In the genomic region with DNA sequence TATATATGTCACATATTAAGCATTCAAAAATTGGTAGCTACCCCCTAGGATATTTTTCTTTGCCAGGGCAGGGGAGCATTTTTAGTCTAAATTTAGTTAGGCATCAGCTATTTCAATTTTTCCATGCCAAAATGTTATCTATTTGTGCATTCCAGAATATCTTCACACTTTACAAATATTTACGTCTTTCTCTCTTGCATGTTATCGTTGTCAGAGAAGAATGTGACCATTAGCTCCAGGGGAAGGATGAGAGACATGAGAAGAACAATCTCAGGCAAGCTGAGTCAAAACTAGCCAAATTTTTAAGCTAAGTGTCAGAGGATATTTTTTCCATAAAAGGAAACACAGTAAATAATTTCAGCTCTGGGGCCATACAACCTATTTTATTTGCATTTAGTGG, we compare ENCODE assay signal across 24 cellular contexts.
A peak's percentile ranks its signal among the peaks of the same experiment; 100 is the strongest.
DNase-seq lines count a peak whose midpoint lies in the region; ATAC-seq and TF ChIP-seq lines count a peak whose summit lies in the region.
"Had no signal": no experiment of that assay in that cellular context is flagged by ENCODE, and none has a peak within 500 bp of the region (broad histone marks: within the 10 kb centered on the region; RNA-seq: fewer than 3 reads in every experiment).

No MANE protein-coding gene starts in this region.

- no peak for TF ChIP-seq POLR2A in adrenal gland (IDR thresholded peaks at IDR 0.05)

- H3K36me3 Mint-ChIP-seq in chondrocyte (ENCODE audit: low read depth) (peaks cover 9% of the 10 kb centered on the region), mesothelial cell of epicardium (peaks cover 5% of the 10 kb centered on the region), endodermal cell (ENCODE audit: low read depth) (no peaks in the 10 kb centered on the region)
- H3K36me3 Mint-ChIP-seq: activated naive CD8-positive, alpha-beta T cell treated with anti-CD3 and anti-CD28 coated beads for 36 hours; CD4-positive, CD25-positive, alpha-beta regulatory T cell had no signal

- H3K9ac ChIP-seq in endodermal cell (ENCODE audit: extremely low read depth, low read length, poor library complexity, severe bottlenecking): no peak overlapping the region

- H3K9me3 Mint-ChIP-seq in chondrocyte (ENCODE audit: low read depth): peaks cover 25% of the 10 kb centered on the region
- peaks cover 15% of the 10 kb centered on the region for H3K9me3 Mint-ChIP-seq in mesothelial cell of epicardium
- H3K9me3 Mint-ChIP-seq in endodermal cell: peaks cover 14% of the 10 kb centered on the region

- H3K4me1 ChIP-seq in adrenal gland (replicated peaks in 1 of 2) (no peaks in the 10 kb centered on the region), endodermal cell (ENCODE audit: control insufficient read depth, insufficient read depth, low read length) (no peaks in the 10 kb centered on the region)
- H3K4me1 ChIP-seq: thyroid gland had no signal

- H3K9me3 ChIP-seq in adrenal gland (replicated peaks in 1 of 3) (no peaks in the 10 kb centered on the region), endodermal cell (ENCODE audit: control insufficient read depth, low read length) (no peaks in the 10 kb centered on the region)
- H3K9me3 ChIP-seq: mucosa of descending colon, thyroid gland had no signal

- TF ChIP-seq CTCF in chondrocyte (IDR thresholded peaks at IDR 0.05) (no peak), mesothelial cell of epicardium (IDR thresholded peaks at IDR 0.05; ENCODE audit: unreplicated experiment) (no peak), adrenal gland (IDR thresholded peaks at IDR 0.05) (no peak), endodermal cell (conservative IDR thresholded peaks at IDR 0.05) (no peak)

- H3K27ac Mint-ChIP-seq in chondrocyte (ENCODE audit: unreplicated experiment) (peak overlapping the region; percentile 3), mesothelial cell of epicardium (peak overlapping the region; percentile 4), endodermal cell (no peak overlapping the region)
- H3K27ac Mint-ChIP-seq: activated naive CD8-positive, alpha-beta T cell treated with anti-CD3 and anti-CD28 coated beads for 36 hours; CD4-positive, CD25-positive, alpha-beta regulatory T cell; progenitor cell of endocrine pancreas had no signal

- H3K4me3 ChIP-seq in adrenal gland (no peak overlapping the region), endodermal cell (ENCODE audit: low read length) (no peak overlapping the region)
- H3K4me3 ChIP-seq: mucosa of descending colon, thyroid gland had no signal

- peaks cover 39% of the 10 kb centered on the region for H3K4me1 Mint-ChIP-seq in chondrocyte (ENCODE audit: low read depth)
- H3K4me1 Mint-ChIP-seq in mesothelial cell of epicardium: peaks cover 29% of the 10 kb centered on the region
- peaks cover 6% of the 10 kb centered on the region for H3K4me1 Mint-ChIP-seq in endodermal cell
- H3K4me1 Mint-ChIP-seq: activated naive CD8-positive, alpha-beta T cell treated with anti-CD3 and anti-CD28 coated beads for 36 hours; CD4-positive, CD25-positive, alpha-beta regulatory T cell had no signal

- no peaks in the 10 kb centered on the region for H3K36me3 ChIP-seq in adrenal gland (replicated peaks in 1 of 2)
- H3K36me3 ChIP-seq in endodermal cell (ENCODE audit: control insufficient read depth, insufficient read depth, low read length): no peaks in the 10 kb centered on the region
- H3K36me3 ChIP-seq: thyroid gland had no signal

- DNase-seq in EL (peak; percentile 85), RPMI7951 (ENCODE audit: low read depth) (peak; percentile 82), chondrocyte (ENCODE audit: low spot score) (no peak), mesothelial cell of epicardium (ENCODE audit: low spot score in 2 of 2, unreplicated experiment in 2 of 2) (no peak), adrenal gland (no peak), left colon (no peak), endodermal cell (no peak)
- DNase-seq: activated CD4-positive, alpha-beta T cell treated with anti-CD3 and anti-CD28 coated beads for 1 hour; activated CD8-positive, alpha-beta memory T cell treated with anti-CD3 and anti-CD28 coated beads for 24 hours; activated naive CD8-positive, alpha-beta T cell treated with anti-CD3 and anti-CD28 coated beads for 36 hours; activated T-cell treated with anti-CD3 and anti-CD28 coated beads, Interleukin-2, amount 50 U/mL, for 48 hours; CD4-positive, CD25-positive, alpha-beta regulatory T cell; DMS53; mucosa of descending colon; NCI-H1105; NCI-H2081 treated with DMSO at 0.1 percent for 48 hours; NCI-H510A treated with DMSO at 0.1 percent for 48 hours; small intestine; stimulated activated CD4-positive, alpha-beta T cell treated with anti-CD3 and anti-CD28 coated beads, Interleukin-2, amount 100 ng/mL, for 48 hours; stimulated activated naive CD8-positive, alpha-beta T cell treated with anti-CD3 and anti-CD28 coated beads, Interleukin-15, Interleukin-2, amounts not matched to agents 100 U/mL and 50 U/mL, for 24 hours; thyroid gland had no signal

- H3K27ac ChIP-seq in adrenal gland: no peak overlapping the region
- no peak overlapping the region for H3K27ac ChIP-seq in endodermal cell (ENCODE audit: low read depth, low read length)
- H3K27ac ChIP-seq: thyroid gland had no signal

- H3K27me3 Mint-ChIP-seq in chondrocyte (ENCODE audit: low read depth) (no peaks in the 10 kb centered on the region), mesothelial cell of epicardium (ENCODE audit: low read depth) (no peaks in the 10 kb centered on the region), endodermal cell (ENCODE audit: insufficient read depth) (no peaks in the 10 kb centered on the region)
- H3K27me3 Mint-ChIP-seq: activated naive CD8-positive, alpha-beta T cell treated with anti-CD3 and anti-CD28 coated beads for 36 hours; CD4-positive, CD25-positive, alpha-beta regulatory T cell; progenitor cell of endocrine pancreas had no signal

- H3K4me3 Mint-ChIP-seq in chondrocyte (ENCODE audit: unreplicated experiment) (no peak overlapping the region), mesothelial cell of epicardium (no peak overlapping the region), endodermal cell (no peak overlapping the region)
- H3K4me3 Mint-ChIP-seq: activated naive CD8-positive, alpha-beta T cell treated with anti-CD3 and anti-CD28 coated beads for 36 hours; CD4-positive, CD25-positive, alpha-beta regulatory T cell had no signal

- 49 to 73% (median 67%) methylated on average over 2 of the region's 2 CpGs for WGBS in adrenal gland, 4 donors
- 91% methylated on average over 2 of the region's 2 CpGs; no CpG with 5 or more reads in 1 of the 2 experiments for WGBS in endodermal cell (ENCODE audit: insufficient coverage in 1 of 2, insufficient read length in 1 of 2), 2 experiments

- intact Hi-C loops in adrenal gland (cut with DNase I): no loop called here
- intact Hi-C loops in left colon (cut with DNase I, micrococcal nuclease): no loop called here

- ATAC-seq in HG03108 (IDR thresholded peaks at IDR 0.05; ENCODE audit: unreplicated experiment) (no peak), left colon (no peak)
- ATAC-seq: left lobe of liver; mucosa of descending colon; stimulated activated naive CD8-positive, alpha-beta T cell treated with anti-CD3 and anti-CD28 coated beads, Interleukin-15, Interleukin-2, amounts not matched to agents 100 U/mL and 50 U/mL, for 24 hours had no signal

- H3K27me3 ChIP-seq in adrenal gland: no peaks in the 10 kb centered on the region
- no peaks in the 10 kb centered on the region for H3K27me3 ChIP-seq in endodermal cell (ENCODE audit: control insufficient read depth, insufficient read depth, low read length, poor library complexity, severe bottlenecking)
- H3K27me3 ChIP-seq: thyroid gland had no signal

Comparison
In these comparisons a context has a peak if more than half of its experiments do, and no peak if none do; other contexts are left out.
1. DNase-seq: peak in EL (single experiment) and RPMI7951 (single experiment); none in chondrocyte (single experiment), mesothelial cell of epicardium (0 of 2), adrenal gland (0 of 7), left colon (0 of 2) and endodermal cell (single experiment).